Comparison of ENCODE assay signal across 8 cellular contexts in the genomic region with DNA sequence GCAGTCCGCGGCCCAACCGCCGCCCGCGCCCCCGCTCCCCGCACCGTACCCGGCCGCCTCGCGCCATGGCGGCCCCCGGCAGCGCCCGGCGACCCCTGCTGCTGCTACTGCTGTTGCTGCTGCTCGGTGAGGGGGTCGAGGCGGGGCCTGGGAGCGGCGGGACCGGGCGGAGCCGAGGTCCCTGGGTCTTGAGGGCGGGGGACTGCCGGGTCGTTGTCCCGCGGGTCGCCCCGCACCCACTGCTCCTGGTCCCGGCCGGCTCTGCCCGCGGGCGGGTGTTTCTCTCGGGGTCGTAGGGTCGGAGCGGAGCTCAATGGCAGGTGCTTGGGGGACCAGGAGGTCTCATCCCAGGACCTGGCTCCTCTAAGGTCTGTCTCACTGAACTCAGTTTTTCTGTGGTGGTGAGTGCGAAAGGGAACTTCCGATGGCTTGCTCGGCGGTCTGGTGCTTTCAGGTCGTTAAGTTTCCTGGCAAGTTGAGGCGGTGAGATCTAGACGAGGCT. TPM values are rescaled to one million over a fixed set of nuclear protein-coding genes. Genes with fewer than 3 reads are reported as not detected.
DNase-seq lines count a peak whose midpoint lies in the region; ATAC-seq, FAIRE-seq and TF ChIP-seq lines count a peak whose summit lies in the region.

No MANE protein-coding gene starts in this region.

- no peaks in the 10 kb centered on the region for H3K9me3 ChIP-seq in kidney (ENCODE audit: control insufficient read depth in 1 of 2, low read length in 2 of 2)

- ATAC-seq in GM18519 (IDR thresholded peaks at IDR 0.05; ENCODE audit: low FRiP score, unreplicated experiment) (peak; percentile 23), HG02678 (IDR thresholded peaks at IDR 0.05; ENCODE audit: unreplicated experiment) (peak; percentile 29)

- FAIRE-seq in kidney (lab: Jason Lieb, UNC), result no peak

- peak overlapping the region; percentile 71 to 74 for H3K27ac ChIP-seq in kidney (ENCODE audit: low read depth in 2 of 2, low read length in 2 of 2)

- peak overlapping the region; percentile 81 to 95 for H3K4me3 ChIP-seq in kidney (ENCODE audit: low read length in 2 of 2)

- H3K4me1 ChIP-seq in kidney (ENCODE audit: control insufficient read depth in 1 of 2, insufficient read depth in 1 of 2, low read depth in 1 of 2, low read length in 2 of 2), result peaks cover 5 to 11% of the 10 kb centered on the region in 2 donors

- intact Hi-C loops in kidney (cut with DNase I), result no loop called here

- peak overlapping the region; percentile 93 for H3K9ac ChIP-seq in kidney (ENCODE audit: low read length in 2 of 2)

- no peaks in the 10 kb centered on the region for H3K36me3 ChIP-seq in kidney (ENCODE audit: control insufficient read depth in 1 of 2, insufficient read depth in 2 of 2, low read length in 2 of 2)

- TF ChIP-seq CTCF in kidney (IDR thresholded peaks at IDR 0.05; ENCODE audit: borderline replicate concordance, extremely low read depth, insufficient read depth), result no peak

- DNase-seq in RPMI8226, result peak; percentile 35
- DNase-seq in activated naive CD8-positive, alpha-beta T cell treated with anti-CD3 and anti-CD28 coated beads, Interleukin-2, amount 50 U/mL, for 16 hours (ENCODE audit: low read depth, low spot score), result peak; percentile 20
- peak; percentile 89 for DNase-seq in kidney
- DNase-seq in stimulated activated CD4-positive, alpha-beta T cell treated with anti-CD3 and anti-CD28 coated beads, Interleukin-4, amount 100 ng/mL, for 48 hours (ENCODE audit: low read depth in 2 of 2), result peak; percentile 12 to 31
- no peak for DNase-seq in NCI-H345 (lab: John Stamatoyannopoulos, UW)
- DNase-seq in NCI-H187 (lab: John Stamatoyannopoulos, UW), result no peak

RNA-seq across cellular contexts. Expression of gene LAMP1, which starts 0.4 kb away (rescaled TPM):
- 256 TPM for total RNA-seq in kidney
- 210 TPM for polyA plus RNA-seq in kidney (ENCODE audit: insufficient read depth, low read depth, low replicate concordance)

Comparison
In these comparisons a context has a peak if more than half of its experiments do, and no peak if none do; other contexts are left out.
1. DNase-seq: peak in RPMI8226 (single experiment), activated naive CD8-positive, alpha-beta T cell treated with anti-CD3 and anti-CD28 coated beads, Interleukin-2, amount 50 U/mL, for 16 hours (single experiment), kidney (single experiment) and stimulated activated CD4-positive, alpha-beta T cell treated with anti-CD3 and anti-CD28 coated beads, Interleukin-4, amount 100 ng/mL, for 48 hours (2 of 2); none in NCI-H345 (single experiment) and NCI-H187 (0 of 2).